Comparison of ENCODE assay signal across 8 cellular contexts in the genomic region with DNA sequence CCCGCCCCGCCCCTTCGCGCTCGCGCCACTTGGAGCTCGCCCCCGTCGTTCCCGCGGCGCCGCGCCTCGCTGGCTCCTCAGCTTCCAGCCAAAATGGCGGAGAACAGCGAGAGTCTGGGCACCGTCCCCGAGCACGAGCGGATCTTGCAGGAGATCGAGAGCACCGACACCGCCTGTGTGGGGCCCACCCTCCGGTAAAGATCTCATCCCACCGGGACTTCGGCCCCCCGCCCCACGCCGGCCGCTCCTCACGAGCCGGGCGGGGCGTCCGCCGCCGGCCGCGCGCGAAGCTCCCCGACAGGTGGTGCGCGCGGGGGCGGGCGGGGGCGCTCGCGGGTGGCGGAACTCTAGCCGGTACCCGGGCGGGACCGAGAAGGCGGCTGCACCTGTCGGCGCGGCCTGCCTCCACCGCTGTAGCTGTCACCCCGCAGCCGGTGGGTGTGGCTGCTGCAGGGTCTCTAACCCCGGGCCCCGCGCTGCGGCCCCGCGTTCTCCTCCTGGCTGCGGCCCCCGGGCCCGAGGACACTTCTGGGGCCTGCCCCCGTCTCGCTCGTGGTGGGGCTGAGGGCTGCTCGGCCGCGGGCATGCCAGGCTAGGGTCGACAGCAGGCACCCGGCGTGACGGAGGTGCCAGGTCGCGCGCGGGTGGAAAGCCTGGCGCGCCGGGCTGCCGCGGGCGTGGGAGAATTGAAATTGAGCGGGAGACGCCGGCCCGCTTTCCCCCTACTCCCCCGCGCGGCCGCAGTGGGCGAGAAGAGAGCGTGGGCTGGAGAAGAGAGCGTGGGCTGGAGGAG. TPM values are rescaled to one million over a fixed set of nuclear protein-coding genes. Genes with fewer than 3 reads are reported as not detected.
A peak's percentile ranks its signal among the peaks of the same experiment; 100 is the strongest.
DNase-seq lines count a peak whose midpoint lies in the region; TF ChIP-seq lines count a peak whose summit lies in the region.

A gene with protein sequence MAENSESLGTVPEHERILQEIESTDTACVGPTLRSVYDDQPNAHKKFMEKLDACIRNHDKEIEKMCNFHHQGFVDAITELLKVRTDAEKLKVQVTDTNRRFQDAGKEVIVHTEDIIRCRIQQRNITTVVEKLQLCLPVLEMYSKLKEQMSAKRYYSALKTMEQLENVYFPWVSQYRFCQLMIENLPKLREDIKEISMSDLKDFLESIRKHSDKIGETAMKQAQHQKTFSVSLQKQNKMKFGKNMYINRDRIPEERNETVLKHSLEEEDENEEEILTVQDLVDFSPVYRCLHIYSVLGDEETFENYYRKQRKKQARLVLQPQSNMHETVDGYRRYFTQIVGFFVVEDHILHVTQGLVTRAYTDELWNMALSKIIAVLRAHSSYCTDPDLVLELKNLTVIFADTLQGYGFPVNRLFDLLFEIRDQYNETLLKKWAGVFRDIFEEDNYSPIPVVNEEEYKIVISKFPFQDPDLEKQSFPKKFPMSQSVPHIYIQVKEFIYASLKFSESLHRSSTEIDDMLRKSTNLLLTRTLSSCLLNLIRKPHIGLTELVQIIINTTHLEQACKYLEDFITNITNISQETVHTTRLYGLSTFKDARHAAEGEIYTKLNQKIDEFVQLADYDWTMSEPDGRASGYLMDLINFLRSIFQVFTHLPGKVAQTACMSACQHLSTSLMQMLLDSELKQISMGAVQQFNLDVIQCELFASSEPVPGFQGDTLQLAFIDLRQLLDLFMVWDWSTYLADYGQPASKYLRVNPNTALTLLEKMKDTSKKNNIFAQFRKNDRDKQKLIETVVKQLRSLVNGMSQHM (plus strand): TSS at position 80 of the 793 bp plus-strand sequence. CDS start 14 bp downstream, at position 94.

- POLR2A ChIA-PET in SK-N-SH (lab: Yijun Ruan, JAX) = interaction anchor here (0.5 to 1.1 kb wide), 4 partner anchors 11 to 655 kb away, joined by 3 to 4 read pairs (median 4); a partner anchor contains a TSS

- no peaks in the 10 kb centered on the region for H4K20me1 ChIP-seq in GM23248 (ENCODE audit: insufficient read depth)
- no peaks in the 10 kb centered on the region for H4K20me1 ChIP-seq in SK-N-SH (ENCODE audit: insufficient read depth)

- peak within 1 kb of the TSS; percentile 92 for H3K27ac Mint-ChIP-seq in activated naive CD4-positive, alpha-beta T cell treated with anti-CD3 and anti-CD28 coated beads, Interleukin-2, amount 10 ng/mL, durations not matched to agents 7 days and 5 days

- TF ChIP-seq EP300 in SK-N-SH (IDR thresholded peaks at IDR 0.05; ENCODE audit: borderline replicate concordance in 1 of 2, low read depth in 1 of 2, low read length in 1 of 2) = no peak

- H3K4me2 ChIP-seq in GM23248 (ENCODE audit: unreplicated experiment) (peak within 1 kb of the TSS; percentile 88), SK-N-SH (peak within 1 kb of the TSS; percentile 96)

- H2AFZ ChIP-seq in GM23248 (peak within 1 kb of the TSS; percentile 98), SK-N-SH (ENCODE audit: low read depth) (peak within 1 kb of the TSS; percentile 94)

- CTCF ChIA-PET in SK-N-SH (lab: Yijun Ruan, JAX) = interaction anchor here (0.8 to 2.5 kb wide), 4 partner anchors 10 to 633 kb away, joined by 3 to 13 read pairs (median 6); a partner anchor contains a TSS
- CTCF ChIA-PET in activated naive CD4-positive, alpha-beta T cell treated with anti-CD3 and anti-CD28 coated beads, Interleukin-2, amount 10 ng/mL, durations not matched to agents 7 days and 5 days (lab: Charles Lee) = interaction anchor here (1.0 to 5.7 kb wide), 2 partner anchors 13 to 26 kb away, joined by 3 to 41 read pairs; no protein-coding TSS in a partner anchor

- H3F3A ChIP-seq in GM23248 (ENCODE audit: insufficient read depth) = no peaks in the 10 kb centered on the region
- H3F3A ChIP-seq in SK-N-SH (replicated peaks; ENCODE audit: insufficient read depth) = peaks cover 5% of the 10 kb centered on the region

- H3K36me3 Mint-ChIP-seq in activated naive CD4-positive, alpha-beta T cell treated with anti-CD3 and anti-CD28 coated beads, Interleukin-2, amount 10 ng/mL, durations not matched to agents 7 days and 5 days = peaks cover 3% of the 10 kb centered on the region

- no peak for TF ChIP-seq RAD21 in SK-N-SH (IDR thresholded peaks at IDR 0.05; ENCODE audit: low read length)

- DNase-seq in GDM1 (lab: John Stamatoyannopoulos, UW) = peak; percentile 82
- peak; percentile 91 for DNase-seq in GM23248
- peak; percentile 69 to 81 for DNase-seq in Kasumi-1 (lab: John Stamatoyannopoulos, UW)
- DNase-seq in SK-N-SH = peak; percentile 95
- peak; percentile 89 for DNase-seq in activated naive CD4-positive, alpha-beta T cell treated with anti-CD3 and anti-CD28 coated beads, Interleukin-2, amount 10 ng/mL, durations not matched to agents 7 days and 5 days
- DNase-seq in germinal center (ENCODE audit: low spot score) = peak; percentile 89
- DNase-seq in occipital lobe (lab: John Stamatoyannopoulos, UW) = peak; percentile 67
- peak; percentile 77 for DNase-seq in superior temporal gyrus (ENCODE audit: extremely low spot score)

- peak within 1 kb of the TSS; percentile 67 for H3K9ac ChIP-seq in GM23248
- peak within 1 kb of the TSS; percentile 61 for H3K9ac ChIP-seq in SK-N-SH

- H3K4me3 Mint-ChIP-seq in activated naive CD4-positive, alpha-beta T cell treated with anti-CD3 and anti-CD28 coated beads, Interleukin-2, amount 10 ng/mL, durations not matched to agents 7 days and 5 days = peak within 1 kb of the TSS; percentile 85

- no peaks in the 10 kb centered on the region; the same call in 1 of the 2 replicates for H3K4me1 ChIP-seq in GM23248 (ENCODE audit: insufficient read depth)
- H3K4me1 ChIP-seq in SK-N-SH (ENCODE audit: control insufficient read depth in 1 of 2, insufficient read depth in 2 of 2, low read depth in 1 of 2, low read length in 1 of 2) = no peaks in the 10 kb centered on the region; a peak in 2 of 4 replicates

- 0 out of 2 replicates have a peak, but pooled peaks have one; percentile 9 for TF ChIP-seq CTCF in SK-N-SH (IDR thresholded peaks at IDR 0.05)

- H3K4me1 Mint-ChIP-seq in activated naive CD4-positive, alpha-beta T cell treated with anti-CD3 and anti-CD28 coated beads, Interleukin-2, amount 10 ng/mL, durations not matched to agents 7 days and 5 days = peaks cover 38% of the 10 kb centered on the region

- in situ Hi-C loops in GM23248 (cut with MboI) = no loop called here

- H3K4me3 ChIP-seq in GM23248 (peak within 1 kb of the TSS; percentile 95), SK-N-SH (ENCODE audit: low read depth in 2 of 2, low read length in 1 of 2) (peak within 1 kb of the TSS; percentile 80 to 89)

- H3K36me3 ChIP-seq in GM23248 (ENCODE audit: low read depth) = no peaks in the 10 kb centered on the region
- H3K36me3 ChIP-seq in SK-N-SH (replicated peaks in 1 of 2; ENCODE audit: control insufficient read depth in 1 of 2, insufficient read depth in 2 of 2, low read length in 1 of 2) = no peaks in the 10 kb centered on the region

- no peak within 1 kb of the TSS for H3K27ac ChIP-seq in GM23248
- peak within 1 kb of the TSS in 1 of 2 experiments; percentile 88; a peak in 2 of 4 replicates for H3K27ac ChIP-seq in SK-N-SH (ENCODE audit: low read depth in 2 of 2, low read length in 1 of 2)

- H3K9me3 ChIP-seq in GM23248 (ENCODE audit: low read depth) (no peaks in the 10 kb centered on the region), SK-N-SH (no peaks in the 10 kb centered on the region)

- WGBS in GM23248 (ENCODE audit: low coverage in 1 of 2, low lambda C conversion rate in 2 of 2, missing lambda C conversion rate in 2 of 2), 2 experiments = 1 to 2% methylated on average over 52 to 101 of the region's 103 CpGs
- 0% methylated on average over 11 of the region's 103 CpGs for WGBS in SK-N-SH (ENCODE audit: low lambda C conversion rate)

- no peaks in the 10 kb centered on the region for H3K9me3 Mint-ChIP-seq in activated naive CD4-positive, alpha-beta T cell treated with anti-CD3 and anti-CD28 coated beads, Interleukin-2, amount 10 ng/mL, durations not matched to agents 7 days and 5 days

- H3K9me2 ChIP-seq in GM23248 (ENCODE audit: insufficient read depth) (no peaks in the 10 kb centered on the region), SK-N-SH (no peaks in the 10 kb centered on the region)

- H3K79me2 ChIP-seq in GM23248 (ENCODE audit: insufficient read depth) (no peaks in the 10 kb centered on the region), SK-N-SH (ENCODE audit: insufficient read depth) (peaks cover 4% of the 10 kb centered on the region; the same call in 1 of the 2 replicates)

- H3K27me3 ChIP-seq in GM23248 (replicated peaks; ENCODE audit: insufficient read depth) (no peaks in the 10 kb centered on the region), SK-N-SH (ENCODE audit: insufficient read depth) (no peaks in the 10 kb centered on the region)

- H3K27me3 Mint-ChIP-seq in activated naive CD4-positive, alpha-beta T cell treated with anti-CD3 and anti-CD28 coated beads, Interleukin-2, amount 10 ng/mL, durations not matched to agents 7 days and 5 days = peaks cover 5% of the 10 kb centered on the region

TF ChIP-seq in SK-N-SH, 30 proteins besides CTCF, POLR2A, EP300 and RAD21 (continues in another document):
- TF ChIP-seq RCOR1 (IDR thresholded peaks at IDR 0.05; ENCODE audit: low read length) = no peak
- TF ChIP-seq MXI1 (IDR thresholded peaks at IDR 0.05; ENCODE audit: low read depth, low read length) = peak; percentile 27; the same call in 1 of the 2 replicates
- TF ChIP-seq, protein P1, sequence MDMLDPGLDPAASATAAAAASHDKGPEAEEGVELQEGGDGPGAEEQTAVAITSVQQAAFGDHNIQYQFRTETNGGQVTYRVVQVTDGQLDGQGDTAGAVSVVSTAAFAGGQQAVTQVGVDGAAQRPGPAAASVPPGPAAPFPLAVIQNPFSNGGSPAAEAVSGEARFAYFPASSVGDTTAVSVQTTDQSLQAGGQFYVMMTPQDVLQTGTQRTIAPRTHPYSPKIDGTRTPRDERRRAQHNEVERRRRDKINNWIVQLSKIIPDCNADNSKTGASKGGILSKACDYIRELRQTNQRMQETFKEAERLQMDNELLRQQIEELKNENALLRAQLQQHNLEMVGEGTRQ (IDR thresholded peaks at IDR 0.05; ENCODE audit: borderline replicate concordance, low read depth, low read length) = no peak
- TF ChIP-seq RXRA (IDR thresholded peaks at IDR 0.05; ENCODE audit: borderline replicate concordance, low read depth) = no peak
- no peak for TF ChIP-seq NFIC (IDR thresholded peaks at IDR 0.05; ENCODE audit: borderline replicate concordance)
- peak; percentile 7 for TF ChIP-seq CHD2 (IDR thresholded peaks at IDR 0.05; ENCODE audit: low read length, partially characterized antibody)
- TF ChIP-seq SIN3A (IDR thresholded peaks at IDR 0.05; ENCODE audit: borderline replicate concordance, low read depth, low read length) = no peak
- TF ChIP-seq MEF2A (IDR thresholded peaks at IDR 0.05; ENCODE audit: borderline replicate concordance, low read depth) = no peak
- TF ChIP-seq ELF1 (IDR thresholded peaks at IDR 0.05) = no peak
- no peak for TF ChIP-seq TEAD4 (IDR thresholded peaks at IDR 0.05; ENCODE audit: borderline replicate concordance, insufficient read depth)
- TF ChIP-seq POLR2AphosphoS5 (IDR thresholded peaks at IDR 0.05; ENCODE audit: low read depth, low read length) = peak; percentile 68

RNA-seq across cellular contexts. Expression of the gene that starts here (rescaled TPM):
- 2.0 and 3.4 TPM in 2 replicates for total RNA-seq in GM23248 (2014; rRNA removed; shearing (Covaris generic))
- polyA plus RNA-seq in GM23248 (2016; fragmentation: Nextera tagmentation; extraction: Ambion mirVana) (2.0 TPM in 2 replicates), SK-N-SH (2012; rRNA removed) (2.3 and 2.4 TPM in 2 replicates)
- 3.4 and 3.7 TPM in 2 replicates for polyA plus RNA-seq in SK-N-SH (2012; cell fraction: cytosol; rRNA removed)
- polyA plus RNA-seq in SK-N-SH (2012; cell fraction: nucleus; rRNA removed) = 1.2 and 2.8 TPM in 2 replicates
- total RNA-seq in occipital lobe = 147 TPM

Comparison
In these comparisons a context has a peak if more than half of its experiments do, and no peak if none do; other contexts are left out.
1. RNA of the gene that starts here (total RNA-seq): 147 TPM in occipital lobe (single experiment); 2.0 to 3.4 TPM in GM23248; every median in the first group is over 10 times any median in the second.
2. Peak in every context shown above with its lines, with median percentiles within 50 percentile points of each other: DNase-seq.